20 cellular contexts compared by ENCODE assay signal in the genomic region with DNA sequence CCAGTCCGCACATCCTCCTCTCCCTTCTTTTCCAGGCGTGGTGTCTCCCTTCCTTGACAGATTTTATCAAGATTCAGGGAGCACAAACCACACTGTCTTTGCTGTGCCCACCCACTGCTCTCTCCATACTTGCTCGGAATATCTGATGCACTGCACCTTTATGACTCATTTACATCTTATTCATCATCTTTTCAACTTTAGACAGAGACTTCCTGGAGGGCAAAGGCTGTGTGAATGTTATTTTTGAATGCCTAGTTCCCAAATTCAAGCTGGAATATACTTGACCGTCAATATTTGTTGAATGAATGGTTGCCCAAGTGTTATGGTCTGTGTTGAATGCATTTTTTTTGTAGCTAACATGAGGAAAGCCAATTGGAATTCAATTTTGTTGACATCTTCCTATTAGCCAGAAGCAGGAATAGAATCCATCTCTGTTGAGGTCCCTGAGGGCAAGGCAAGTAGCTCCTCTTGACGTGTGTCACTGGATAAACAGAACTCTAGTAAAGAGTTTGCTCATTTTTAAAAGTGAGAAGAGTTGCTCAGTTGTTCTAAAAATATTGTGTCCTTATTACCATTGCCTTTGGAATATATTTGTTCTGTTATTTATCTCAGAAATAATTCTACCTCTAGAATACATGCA.
DNase-seq lines count a peak whose midpoint lies in the region; TF ChIP-seq lines count a peak whose summit lies in the region.
"Had no signal": no experiment of that assay in that cellular context is flagged by ENCODE, and none has a peak within 500 bp of the region (broad histone marks: within the 10 kb centered on the region; RNA-seq: fewer than 3 reads in every experiment).

No MANE protein-coding gene starts in this region.

- TF ChIP-seq POLR2A in sigmoid colon (IDR thresholded peaks at IDR 0.05), result no peak

- H3K4me2 ChIP-seq in PC-9, result peak overlapping the region; percentile 14
- no peak overlapping the region for H3K4me2 ChIP-seq in mammary epithelial cell (ENCODE audit: insufficient read depth, low read depth, low read length)

- no peaks in the 10 kb centered on the region for H3K9me2 ChIP-seq in PC-9 (ENCODE audit: insufficient read depth)

- CTCF ChIA-PET in PC-9 (lab: Charles Lee) (no interaction called here), mammary epithelial cell (lab: Charles Lee; ENCODE audit: low non-redundant PET) (no interaction called here)

- peaks cover 16% of the 10 kb centered on the region for H3F3A ChIP-seq in PC-9 (ENCODE audit: insufficient read depth, low read depth)

- H3K79me2 ChIP-seq in PC-9 (ENCODE audit: low read depth), result no peaks in the 10 kb centered on the region
- H3K79me2 ChIP-seq in mammary epithelial cell (ENCODE audit: insufficient read depth, low read length), result no peaks in the 10 kb centered on the region

- no peak for TF ChIP-seq EP300 in sigmoid colon (IDR thresholded peaks at IDR 0.05)

- no peaks in the 10 kb centered on the region for H3K36me3 Mint-ChIP-seq in activated naive CD8-positive, alpha-beta T cell
- no peaks in the 10 kb centered on the region for H3K36me3 Mint-ChIP-seq in activated naive CD8-positive, alpha-beta T cell treated with anti-CD3 and anti-CD28 coated beads for 36 hours
- H3K36me3 Mint-ChIP-seq in osteocyte (ENCODE audit: unreplicated experiment), result no peaks in the 10 kb centered on the region
- H3K36me3 Mint-ChIP-seq: CD4-positive, CD25-positive, alpha-beta regulatory T cell; mesothelial cell of epicardium; natural killer cell had no signal

- no peak overlapping the region for H3K9ac ChIP-seq in mammary epithelial cell (ENCODE audit: insufficient read depth, low read length)

- H3K27ac ChIP-seq in PC-9 (peak overlapping the region; percentile 84), mammary epithelial cell (ENCODE audit: insufficient read depth, low read depth, low read length) (no peak overlapping the region), sigmoid colon (no peak overlapping the region)
- H3K27ac ChIP-seq: tibial artery, VCaP had no signal

- H3K36me3 ChIP-seq in PC-9 (ENCODE audit: low read depth), result no peaks in the 10 kb centered on the region
- H3K36me3 ChIP-seq in mammary epithelial cell (ENCODE audit: insufficient read depth, low read length), result no peaks in the 10 kb centered on the region
- H3K36me3 ChIP-seq in sigmoid colon, result no peaks in the 10 kb centered on the region
- H3K36me3 ChIP-seq: tibial artery had no signal

- in situ Hi-C loops in mammary epithelial cell (cut with MboI; ENCODE audit: low sequenced_read_pairs in 2 of 2), result no loop called here

- POLR2A ChIA-PET in PC-9 (lab: Charles Lee; ENCODE audit: unreplicated experiment), result interaction anchor here (0.5 to 0.6 kb wide), 2 partner anchors 66 to 175 kb away, joined by 4 to 6 read pairs; no protein-coding TSS in a partner anchor

- peak overlapping the region; percentile 87 for H3K27ac Mint-ChIP-seq in activated naive CD8-positive, alpha-beta T cell
- H3K27ac Mint-ChIP-seq in activated naive CD8-positive, alpha-beta T cell treated with anti-CD3 and anti-CD28 coated beads for 36 hours, result no peak overlapping the region
- H3K27ac Mint-ChIP-seq in osteocyte (ENCODE audit: unreplicated experiment), result peak overlapping the region; percentile 23
- H3K27ac Mint-ChIP-seq: dendritic cell treated with granulocyte-macrophage colony-stimulating factor and Interleukin-4, amounts not matched to agents 40 ng/mL and 50 ng/mL, for 4 days; mesothelial cell of epicardium; natural killer cell had no signal

- no peak overlapping the region for H3K4me3 ChIP-seq in PC-9
- H3K4me3 ChIP-seq in mammary epithelial cell (replicated peaks in 1 of 3; ENCODE audit: insufficient read depth in 1 of 3, low read depth in 2 of 3, low read length in 3 of 3), result no peak overlapping the region
- H3K4me3 ChIP-seq in sigmoid colon, result no peak overlapping the region
- H3K4me3 ChIP-seq: tibial artery had no signal

- TF ChIP-seq CTCF in PC-9 (conservative IDR thresholded peaks at IDR 0.05) (no peak), mammary epithelial cell (conservative IDR thresholded peaks at IDR 0.05 in 1 of 2, IDR thresholded peaks at IDR 0.05 in 1 of 2; ENCODE audit: extremely low read depth in 1 of 2, insufficient read depth in 1 of 2, low read depth in 1 of 2, low read length in 2 of 2) (no peak), osteocyte (IDR thresholded peaks at IDR 0.05) (no peak), sigmoid colon (IDR thresholded peaks at IDR 0.05) (no peak)

- intact Hi-C loops in PC-9 (cut with micrococcal nuclease; ENCODE audit: unreplicated experiment) (loop anchor here (1.0 kb wide), 1 partner anchor 73 kb away; no protein-coding TSS in a partner anchor), mammary epithelial cell (cut with micrococcal nuclease) (no loop called here), sigmoid colon (cut with DNase I) (loop anchor here (10.0 kb wide), 1 partner anchor 105 kb away; no protein-coding TSS in a partner anchor)

- H3K9me3 ChIP-seq in PC-9 (ENCODE audit: insufficient read depth, low read depth), result no peaks in the 10 kb centered on the region
- no peaks in the 10 kb centered on the region for H3K9me3 ChIP-seq in mammary epithelial cell (replicated peaks; ENCODE audit: insufficient read depth, low read length)
- H3K9me3 ChIP-seq in sigmoid colon, result no peaks in the 10 kb centered on the region
- H3K9me3 ChIP-seq: tibial artery had no signal

- H3K4me1 Mint-ChIP-seq in activated naive CD8-positive, alpha-beta T cell (ENCODE audit: low read depth), result peaks cover 15% of the 10 kb centered on the region
- peaks cover 13% of the 10 kb centered on the region for H3K4me1 Mint-ChIP-seq in activated naive CD8-positive, alpha-beta T cell treated with anti-CD3 and anti-CD28 coated beads for 36 hours
- H3K4me1 Mint-ChIP-seq in osteocyte (ENCODE audit: unreplicated experiment), result peaks cover 25% of the 10 kb centered on the region
- H3K4me1 Mint-ChIP-seq: natural killer cell had no signal

- H3K9me3 Mint-ChIP-seq in activated naive CD8-positive, alpha-beta T cell (ENCODE audit: low read depth), result no peaks in the 10 kb centered on the region
- no peaks in the 10 kb centered on the region for H3K9me3 Mint-ChIP-seq in activated naive CD8-positive, alpha-beta T cell treated with anti-CD3 and anti-CD28 coated beads for 36 hours
- no peaks in the 10 kb centered on the region for H3K9me3 Mint-ChIP-seq in osteocyte (ENCODE audit: unreplicated experiment)
- H3K9me3 Mint-ChIP-seq: dendritic cell treated with granulocyte-macrophage colony-stimulating factor and Interleukin-4, amounts not matched to agents 40 ng/mL and 50 ng/mL, for 4 days; mesothelial cell of epicardium; natural killer cell had no signal

- H4K20me1 ChIP-seq in PC-9 (ENCODE audit: insufficient read depth) (no peaks in the 10 kb centered on the region), mammary epithelial cell (ENCODE audit: insufficient read depth, low read length) (no peaks in the 10 kb centered on the region)

- no peaks in the 10 kb centered on the region for H3K27me3 Mint-ChIP-seq in activated naive CD8-positive, alpha-beta T cell
- no peaks in the 10 kb centered on the region for H3K27me3 Mint-ChIP-seq in activated naive CD8-positive, alpha-beta T cell treated with anti-CD3 and anti-CD28 coated beads for 36 hours
- H3K27me3 Mint-ChIP-seq in osteocyte (ENCODE audit: unreplicated experiment), result no peaks in the 10 kb centered on the region

- H2AFZ ChIP-seq in PC-9, result no peak overlapping the region
- no peak overlapping the region for H2AFZ ChIP-seq in mammary epithelial cell (ENCODE audit: low read depth, low read length)

- dilution Hi-C loops in mammary epithelial cell (cut with HindIII; ENCODE audit: low sequenced_read_pairs), result no loop called here

- BruUV-seq in PC-9 (replicated peaks; lab: Mats Ljungman, UMichigan), result no TSS peak
- BruUV-seq in mammary epithelial cell (replicated peaks; lab: Mats Ljungman, UMichigan), result no TSS peak

- no peak for DNase-seq in activated naive CD8-positive, alpha-beta T cell treated with anti-CD3 and anti-CD28 coated beads for 36 hours
- DNase-seq in PC-9 (peak; percentile 36 to 91), mammary epithelial cell (peak; percentile 55), osteocyte (ENCODE audit: extremely low spot score, unreplicated experiment) (no peak), sigmoid colon (no peak), NCI-H1436 treated with DMSO at 0.1 percent for 48 hours (lab: John Stamatoyannopoulos, UW) (no peak), NCI-H2029 (lab: John Stamatoyannopoulos, UW) (no peak)
- DNase-seq: amniotic stem cell; CD4-positive, CD25-positive, alpha-beta regulatory T cell; DMS 273 treated with DMSO at 0.1 percent for 48 hours; natural killer cell; NCI-H1417; NCI-H2171; NCI-H524 treated with DMSO at 0.1 percent for 48 hours; stimulated activated naive CD4-positive, alpha-beta T cell; tibial artery had no signal

- H3K4me3 Mint-ChIP-seq in activated naive CD8-positive, alpha-beta T cell, result peak overlapping the region; percentile 10
- no peak overlapping the region for H3K4me3 Mint-ChIP-seq in activated naive CD8-positive, alpha-beta T cell treated with anti-CD3 and anti-CD28 coated beads for 36 hours
- no peak overlapping the region for H3K4me3 Mint-ChIP-seq in osteocyte (ENCODE audit: unreplicated experiment)
- H3K4me3 Mint-ChIP-seq: CD4-positive, CD25-positive, alpha-beta regulatory T cell; dendritic cell treated with granulocyte-macrophage colony-stimulating factor and Interleukin-4, amounts not matched to agents 40 ng/mL and 50 ng/mL, for 4 days; mesothelial cell of epicardium; natural killer cell had no signal

- peaks cover 22% of the 10 kb centered on the region for H3K4me1 ChIP-seq in PC-9 (replicated peaks; ENCODE audit: insufficient read depth)
- H3K4me1 ChIP-seq in mammary epithelial cell (ENCODE audit: insufficient read depth, low read length), result peaks cover 10% of the 10 kb centered on the region
- H3K4me1 ChIP-seq in sigmoid colon, result no peaks in the 10 kb centered on the region
- H3K4me1 ChIP-seq: tibial artery had no signal

- H3K27me3 ChIP-seq in PC-9 (ENCODE audit: insufficient read depth, low read depth) (no peaks in the 10 kb centered on the region), mammary epithelial cell (ENCODE audit: insufficient read depth, low read length) (no peaks in the 10 kb centered on the region), sigmoid colon (no peaks in the 10 kb centered on the region)
- H3K27me3 ChIP-seq: tibial artery had no signal

- 37% methylated on average over 3 of the region's 5 CpGs for WGBS in mammary epithelial cell (ENCODE audit: low coverage, missing lambda C conversion rate)
- 87% methylated on average over 5 of the region's 5 CpGs for WGBS in sigmoid colon, 2 donors

Comparison
In these comparisons a context has a peak if more than half of its experiments do, and no peak if none do; other contexts are left out.
1. DNase-seq: peak in PC-9 (2 of 2) and mammary epithelial cell (single experiment); none in activated naive CD8-positive, alpha-beta T cell treated with anti-CD3 and anti-CD28 coated beads for 36 hours (single experiment), osteocyte (single experiment), sigmoid colon (single experiment), NCI-H1436 treated with DMSO at 0.1 percent for 48 hours (single experiment) and NCI-H2029 (single experiment).